ENCODE assay signal across 24 cellular contexts in the genomic region with DNA sequence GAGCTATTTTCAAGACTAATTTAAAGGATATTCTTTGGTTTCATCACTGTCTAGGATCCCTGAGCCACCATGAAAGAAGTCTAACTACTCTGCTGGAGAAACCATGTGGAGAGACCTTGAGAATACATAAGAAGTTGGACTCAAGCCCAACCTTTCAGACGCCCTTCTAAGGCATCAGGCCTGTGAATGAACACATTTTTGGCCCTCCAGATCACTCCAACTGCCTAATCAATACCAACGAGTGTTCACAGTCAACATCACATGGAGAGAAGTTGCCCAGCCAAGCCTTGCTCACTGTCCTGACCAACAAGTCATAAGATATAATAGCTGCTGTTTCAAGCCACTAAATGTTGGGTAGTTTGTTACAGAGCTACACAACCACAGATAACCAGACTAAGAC.
"Had no signal": no experiment of that assay in that cellular context is flagged by ENCODE, and none has a peak within 500 bp of the region (broad histone marks: within the 10 kb centered on the region; RNA-seq: fewer than 3 reads in every experiment).

No MANE protein-coding gene starts in this region.

- H3K36me3 ChIP-seq: colonic mucosa, esophagus squamous epithelium, gastroesophageal sphincter, heart right ventricle, left lung, lower lobe of right lung had no signal

- H3K4me3 ChIP-seq: colonic mucosa, esophagus squamous epithelium, gastroesophageal sphincter, heart right ventricle, left lung, lower lobe of right lung had no signal

- FAIRE-seq: endometrium, frontal cortex, islet of Langerhans, keratinocyte had no signal

- H3K27ac ChIP-seq: colonic mucosa, epithelial cell of prostate, foreskin keratinocyte, gastroesophageal sphincter, heart right ventricle, left lung, lower lobe of right lung had no signal

- ATAC-seq: effector memory CD8-positive, alpha-beta T cell; esophagus mucosa; foreskin keratinocyte; gastroesophageal sphincter; heart right ventricle; left cardiac atrium; left lung; lower lobe of right lung; naive thymus-derived CD8-positive, alpha-beta T cell had no signal

- H3K4me1 ChIP-seq: colonic mucosa, left lung, lower lobe of right lung had no signal

- H3K27me3 ChIP-seq: colonic mucosa, esophagus squamous epithelium, foreskin keratinocyte, gastroesophageal sphincter, heart right ventricle, left lung had no signal

- DNase-seq: colonic mucosa; cortex of kidney; effector CD8-positive, alpha-beta T cell; effector memory CD8-positive, alpha-beta T cell; endodermal cell; erythroblast; esophagus squamous epithelium; foreskin keratinocyte; heart right ventricle; hippocampal formation; left cardiac atrium; left lung; lower lobe of right lung; mesenchymal stem cell; midbrain; naive B cell; naive thymus-derived CD8-positive, alpha-beta T cell had no signal

- H3K9me3 ChIP-seq: colonic mucosa, esophagus squamous epithelium, gastroesophageal sphincter, heart right ventricle, left lung, lower lobe of right lung had no signal
